8 cellular contexts compared by ENCODE assay signal in the genomic region with DNA sequence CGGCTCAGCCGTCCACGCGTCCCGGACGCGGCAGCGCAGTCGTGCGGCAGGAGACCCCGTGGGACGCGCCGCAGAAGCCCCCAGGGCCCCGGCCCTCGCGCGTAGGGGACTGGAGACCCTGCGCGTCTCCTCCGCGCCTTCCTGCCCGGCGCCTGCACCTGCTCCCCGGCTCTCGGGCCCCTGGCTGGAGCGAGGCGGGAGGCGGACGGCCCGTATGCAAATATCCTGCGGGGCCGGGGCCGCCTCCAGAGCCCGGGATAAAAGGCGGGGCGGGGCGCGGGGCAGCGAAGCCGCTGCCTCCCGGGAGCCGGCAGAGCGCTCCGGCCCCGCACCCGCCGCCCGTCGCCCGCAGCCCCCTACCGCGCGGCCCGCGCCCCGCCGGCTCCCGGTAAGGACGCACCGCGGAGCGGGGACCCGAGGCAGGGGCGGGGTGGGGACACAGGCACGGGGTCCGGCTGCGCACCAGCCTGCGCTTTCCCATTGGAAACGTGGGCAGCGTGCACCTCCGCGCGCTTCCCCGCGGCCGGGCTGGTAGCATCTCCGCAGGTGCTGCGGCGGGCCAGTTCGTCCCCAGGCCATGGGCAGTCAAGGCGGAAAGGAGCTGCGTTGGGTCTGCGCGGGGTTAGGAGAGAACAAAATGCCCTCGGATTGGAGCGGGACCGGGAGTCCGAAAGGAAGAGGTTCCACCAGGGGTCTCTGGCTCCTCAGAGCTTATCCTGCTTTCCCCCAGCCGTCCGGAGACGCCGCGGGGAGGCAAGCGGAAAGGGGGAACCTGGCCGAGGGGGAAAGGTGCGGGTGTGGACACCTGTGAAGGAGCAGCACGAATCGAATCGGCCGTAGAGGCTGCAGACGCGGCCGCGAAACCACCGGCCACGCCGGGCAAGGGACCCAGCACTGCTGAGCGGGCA. TPM values are rescaled to one million over a fixed set of nuclear protein-coding genes. Genes with fewer than 3 reads are reported as not detected.
DNase-seq lines count a peak whose midpoint lies in the region; ATAC-seq and TF ChIP-seq lines count a peak whose summit lies in the region.

A gene with protein sequence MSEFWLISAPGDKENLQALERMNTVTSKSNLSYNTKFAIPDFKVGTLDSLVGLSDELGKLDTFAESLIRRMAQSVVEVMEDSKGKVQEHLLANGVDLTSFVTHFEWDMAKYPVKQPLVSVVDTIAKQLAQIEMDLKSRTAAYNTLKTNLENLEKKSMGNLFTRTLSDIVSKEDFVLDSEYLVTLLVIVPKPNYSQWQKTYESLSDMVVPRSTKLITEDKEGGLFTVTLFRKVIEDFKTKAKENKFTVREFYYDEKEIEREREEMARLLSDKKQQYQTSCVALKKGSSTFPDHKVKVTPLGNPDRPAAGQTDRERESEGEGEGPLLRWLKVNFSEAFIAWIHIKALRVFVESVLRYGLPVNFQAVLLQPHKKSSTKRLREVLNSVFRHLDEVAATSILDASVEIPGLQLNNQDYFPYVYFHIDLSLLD (plus strand): TSS at position 287 of the 908 bp plus-strand sequence. CDS start 1,220 bp downstream, outside the sequence.

- H3K9ac ChIP-seq in BLaER1 treated with 17β-estradiol and CSF1 and Interleukin-3, amounts not matched to agents 10 nM and 100 nM = peak within 1 kb of the TSS in 10 of 11 experiments; percentile 21 to 65 (median 44); a peak in 18 of 22 replicates
- no peak within 1 kb of the TSS for H3K9ac ChIP-seq in skeletal muscle satellite cell (ENCODE audit: low read depth, low read length)

- H4K20me1 ChIP-seq in BLaER1 treated with 17β-estradiol and CSF1 and Interleukin-3, amounts not matched to agents 10 nM and 100 nM = peaks cover 0 to 31% (median 19%) of the 10 kb centered on the region in 11 experiments; a peak in 17 of 22 replicates

- intact Hi-C loops in left ventricle myocardium inferior (cut with micrococcal nuclease) = no loop called here

- peak within 1 kb of the TSS; percentile 95 to 100 (median 98) for H3K4me2 ChIP-seq in BLaER1 treated with 17β-estradiol and CSF1 and Interleukin-3, amounts not matched to agents 10 nM and 100 nM
- H3K4me2 ChIP-seq in skeletal muscle satellite cell (ENCODE audit: low read length) = peak within 1 kb of the TSS; percentile 77

- TF ChIP-seq CTCF in VCaP (conservative IDR thresholded peaks at IDR 0.05) = no peak
- no peak for TF ChIP-seq CTCF in left ventricle myocardium inferior (IDR thresholded peaks at IDR 0.05; ENCODE audit: borderline replicate concordance)

- peak within 1 kb of the TSS; percentile 56 to 73 (median 65) for H3K4me3 ChIP-seq in BLaER1 treated with 17β-estradiol and CSF1 and Interleukin-3, amounts not matched to agents 10 nM and 100 nM
- H3K4me3 ChIP-seq in left ventricle myocardium inferior (peak within 1 kb of the TSS; percentile 64), skeletal muscle satellite cell (ENCODE audit: low read length) (peak within 1 kb of the TSS; percentile 54)

- TF ChIP-seq POLR2A in GM18505 (IDR thresholded peaks at IDR 0.05; ENCODE audit: borderline replicate concordance, extremely low read depth, insufficient read depth, insufficient read length) = no peak

- DNase-seq in left ventricle myocardium inferior = no peak
- no peak for DNase-seq in HCEC 1CT
- DNase-seq in AG08395 (ENCODE audit: low spot score) = no peak

- peaks cover 55 to 80% (median 67%) of the 10 kb centered on the region in 11 experiments for H3K27me3 ChIP-seq in BLaER1 treated with 17β-estradiol and CSF1 and Interleukin-3, amounts not matched to agents 10 nM and 100 nM
- H3K27me3 ChIP-seq in left ventricle myocardium inferior (ENCODE audit: low read depth) (peaks cover 80% of the 10 kb centered on the region), skeletal muscle satellite cell (ENCODE audit: control insufficient read depth, insufficient read depth, low read length) (peaks cover 54% of the 10 kb centered on the region)

- H3K27ac ChIP-seq in BLaER1 treated with 17β-estradiol and CSF1 and Interleukin-3, amounts not matched to agents 10 nM and 100 nM = no peak within 1 kb of the TSS
- H3K27ac ChIP-seq in VCaP (peak within 1 kb of the TSS; percentile 40; the same call in 1 of the 2 replicates), left ventricle myocardium inferior (replicated peaks) (no peak within 1 kb of the TSS)

- peaks cover 16 to 24% (median 21%) of the 10 kb centered on the region in 10 experiments for H3K4me1 ChIP-seq in BLaER1 treated with 17β-estradiol and CSF1 and Interleukin-3, amounts not matched to agents 10 nM and 100 nM
- peaks cover 15% of the 10 kb centered on the region for H3K4me1 ChIP-seq in left ventricle myocardium inferior
- H3K4me1 ChIP-seq in skeletal muscle satellite cell (ENCODE audit: control insufficient read depth, insufficient read depth, low read length) = peaks cover 20% of the 10 kb centered on the region

- H3K9me3 ChIP-seq in BLaER1 treated with 17β-estradiol and CSF1 and Interleukin-3, amounts not matched to agents 10 nM and 100 nM (replicated peaks in 1 of 11) = no peaks in the 10 kb centered on the region
- H3K9me3 ChIP-seq in left ventricle myocardium inferior (replicated peaks) = no peaks in the 10 kb centered on the region
- H3K9me3 ChIP-seq in skeletal muscle satellite cell (replicated peaks; ENCODE audit: low read length) = no peaks in the 10 kb centered on the region

- ATAC-seq in GM18505 (IDR thresholded peaks at IDR 0.05; ENCODE audit: unreplicated experiment) (peak; percentile 84), HG03139 (IDR thresholded peaks at IDR 0.05; ENCODE audit: unreplicated experiment) (peak; percentile 75)

- H3K36me3 ChIP-seq in BLaER1 treated with 17β-estradiol and CSF1 and Interleukin-3, amounts not matched to agents 10 nM and 100 nM = no peaks in the 10 kb centered on the region
- H3K36me3 ChIP-seq in left ventricle myocardium inferior (no peaks in the 10 kb centered on the region), skeletal muscle satellite cell (ENCODE audit: insufficient read depth, low read length) (no peaks in the 10 kb centered on the region)

RNA-seq across cellular contexts. Expression of the gene that starts here (rescaled TPM):
- 0.69 TPM for total RNA-seq in left ventricle myocardium inferior
- not detected in 2 replicates for total RNA-seq in skeletal muscle satellite cell (2012; rRNA removed)
